ENCODE assay signal across 11 cellular contexts in genomic region chr3:185688808-185689207, GRCh38.
DNase-seq lines count a peak whose midpoint lies in the region; ATAC-seq and TF ChIP-seq lines count a peak whose summit lies in the region.
"Had no signal": no experiment of that assay in that cellular context is flagged by ENCODE, and none has a peak within 500 bp of the region (broad histone marks: within the 10 kb centered on the region; RNA-seq: fewer than 3 reads in every experiment).

No MANE protein-coding gene starts in this region.

- no peak for ATAC-seq in GM21576 (IDR thresholded peaks at IDR 0.05; ENCODE audit: unreplicated experiment)

- H3K9ac ChIP-seq in HUES64 (ENCODE audit: low read depth, low read length) = peak overlapping the region; percentile 33; the same call in 1 of the 2 replicates

- WGBS in HUES64 = 50% methylated on average over 4 of the region's 4 CpGs

- DNase-seq in CD1c-positive myeloid dendritic cell (ENCODE audit: extremely low spot score) = peak; percentile 93
- peak; percentile 99 for DNase-seq in brain microvascular endothelial cell
- DNase-seq in myocyte (ENCODE audit: low read depth) = peak; percentile 71
- DNase-seq in NCI-H2227 (lab: John Stamatoyannopoulos, UW; ENCODE audit: unreplicated experiment) = no peak
- DNase-seq in NCI-H82 (lab: John Stamatoyannopoulos, UW) = no peak
- no peak for DNase-seq in activated CD4-positive, alpha-beta T cell treated with anti-CD3 and anti-CD28 coated beads, Interleukin-2, amount 50 U/mL, for 1 hour
- DNase-seq: natural killer cell, NCI-H2029 treated with DMSO at 0.1 percent for 48 hours had no signal

- H3K27ac ChIP-seq in HUES64 (ENCODE audit: low read depth, low read length) = peak overlapping the region; percentile 78; the same call in 1 of the 2 replicates
- H3K27ac ChIP-seq in brain microvascular endothelial cell = peak overlapping the region; percentile 91

- H3K27me3 ChIP-seq in HUES64 (ENCODE audit: insufficient read depth, low read length) (no peaks in the 10 kb centered on the region), brain microvascular endothelial cell (replicated peaks) (no peaks in the 10 kb centered on the region)
- H3K27me3 ChIP-seq: tibial nerve had no signal

- H3K36me3 ChIP-seq in HUES64 (ENCODE audit: insufficient read depth, low read length) (peaks cover 85% of the 10 kb centered on the region), brain microvascular endothelial cell (replicated peaks) (peaks cover 45% of the 10 kb centered on the region)

- in situ Hi-C loops in brain microvascular endothelial cell (cut with HindIII; ENCODE audit: low pct_ligation_motif_present, low sequenced_read_pairs) = no loop called here

- TF ChIP-seq CTCF in brain microvascular endothelial cell (IDR thresholded peaks at IDR 0.05; ENCODE audit: low read depth, low read length, missing control alignments) = no peak

- H3K4me1 ChIP-seq in HUES64 (ENCODE audit: insufficient read depth, low read length) = peaks cover 8% of the 10 kb centered on the region; the same call in 1 of the 2 replicates

- H3K9me3 ChIP-seq in HUES64 (ENCODE audit: insufficient read depth, low read depth, low read length) = no peaks in the 10 kb centered on the region
- H3K9me3 ChIP-seq: tibial nerve had no signal

- H3K4me3 ChIP-seq in HUES64 (ENCODE audit: low read length) = no peak overlapping the region
- H3K4me3 ChIP-seq in brain microvascular endothelial cell (ENCODE audit: low read depth, low read length) = no peak overlapping the region
- H3K4me3 ChIP-seq: tibial nerve had no signal

Comparison
In these comparisons a context has a peak if more than half of its experiments do, and no peak if none do; other contexts are left out.
1. DNase-seq: peak in CD1c-positive myeloid dendritic cell (single experiment), brain microvascular endothelial cell (single experiment) and myocyte (single experiment); none in NCI-H2227 (single experiment), NCI-H82 (single experiment) and activated CD4-positive, alpha-beta T cell treated with anti-CD3 and anti-CD28 coated beads, Interleukin-2, amount 50 U/mL, for 1 hour (single experiment).